ENCODE assay signal across 8 cellular contexts in the genomic region with DNA sequence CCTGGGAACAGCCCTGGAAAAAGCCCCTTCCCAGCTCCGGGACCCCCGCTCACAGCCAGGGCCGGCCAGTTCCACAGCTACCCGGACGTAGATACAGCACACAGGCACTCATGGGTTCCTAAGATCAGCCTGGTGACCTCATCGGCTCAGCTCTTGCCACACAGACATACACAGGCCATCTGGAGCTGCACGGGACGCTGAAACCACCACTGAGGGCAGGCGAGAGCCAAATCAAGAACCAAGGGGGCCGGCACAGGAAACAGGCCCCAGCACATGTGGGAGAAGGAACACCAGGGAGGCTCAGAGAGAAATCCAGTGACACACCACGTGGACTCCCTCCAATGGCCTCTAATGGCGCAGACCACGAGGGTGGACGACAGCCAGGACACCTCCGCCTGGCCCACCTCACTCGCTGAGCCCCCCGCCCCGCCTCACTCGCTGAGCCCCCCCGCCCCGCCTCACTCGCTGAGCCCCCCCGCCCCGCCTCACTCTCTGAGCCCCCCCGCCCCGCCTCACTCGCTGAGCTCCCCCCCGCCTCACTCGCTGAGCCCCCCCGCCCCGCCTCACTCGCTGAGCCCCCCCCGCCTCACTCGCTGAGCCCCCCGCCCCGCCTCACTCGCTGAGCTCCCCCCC.
DNase-seq lines count a peak whose midpoint lies in the region; ATAC-seq and TF ChIP-seq lines count a peak whose summit lies in the region.

No MANE protein-coding gene starts in this region.

- WGBS in mesodermal cell (ENCODE audit: insufficient coverage in 2 of 2), 2 experiments, result 52 to 56% methylated on average over 10 to 15 of the region's 37 CpGs
- WGBS in testis, 2 donors, result 72% methylated on average over 21 of the region's 37 CpGs; no CpG with 5 or more reads in 1 of the 2 donors

- TF ChIP-seq CTCF in brain microvascular endothelial cell (IDR thresholded peaks at IDR 0.05; ENCODE audit: low read depth, low read length, missing control alignments) (peak; percentile 62), testis (IDR thresholded peaks at IDR 0.05) (no peak)

- in situ Hi-C loops in brain microvascular endothelial cell (cut with HindIII; ENCODE audit: low pct_ligation_motif_present, low sequenced_read_pairs), result no loop called here

- ATAC-seq in GM18867 (IDR thresholded peaks at IDR 0.05; ENCODE audit: unreplicated experiment) (peak; percentile 65), GM21737 (IDR thresholded peaks at IDR 0.05; ENCODE audit: unreplicated experiment) (no peak)

- H3K9me3 ChIP-seq in mesodermal cell (ENCODE audit: control insufficient read depth, low read length) (no peaks in the 10 kb centered on the region), testis (no peaks in the 10 kb centered on the region)

- no peak for TF ChIP-seq POLR2A in testis (IDR thresholded peaks at IDR 0.05)

- peak; percentile 34 for DNase-seq in NCI-H1694 treated with DMSO at 0.1 percent for 48 hours (lab: John Stamatoyannopoulos, UW)
- peak; percentile 83 for DNase-seq in brain microvascular endothelial cell
- DNase-seq in testis, result no peak
- no peak for DNase-seq in activated effector memory CD4-positive, alpha-beta T cell treated with Interleukin-2 at 50 U/mL for 16 hours
- DNase-seq in RKO (ENCODE audit: low spot score), result no peak

- intact Hi-C loops in testis (cut with DNase I; ENCODE audit: low total_unique reads), result no loop called here

- H3K36me3 ChIP-seq in brain microvascular endothelial cell (replicated peaks), result peaks cover 31% of the 10 kb centered on the region
- peaks cover 55% of the 10 kb centered on the region for H3K36me3 ChIP-seq in mesodermal cell (ENCODE audit: control insufficient read depth, insufficient read depth, low read length)
- H3K36me3 ChIP-seq in testis (ENCODE audit: low read depth, missing control alignments), result no peaks in the 10 kb centered on the region

- H3K27ac ChIP-seq in brain microvascular endothelial cell, result peak overlapping the region; percentile 41
- H3K27ac ChIP-seq in mesodermal cell (ENCODE audit: low read depth, low read length, severe bottlenecking), result peak overlapping the region; percentile 83
- no peak overlapping the region for H3K27ac ChIP-seq in testis

- H3K27me3 ChIP-seq in brain microvascular endothelial cell (replicated peaks) (no peaks in the 10 kb centered on the region), testis (no peaks in the 10 kb centered on the region)

- H3K4me1 ChIP-seq in mesodermal cell (ENCODE audit: control insufficient read depth, insufficient read depth, low read length, poor library complexity, severe bottlenecking) (peaks cover 19% of the 10 kb centered on the region), testis (no peaks in the 10 kb centered on the region)

- H3K4me3 ChIP-seq in brain microvascular endothelial cell (ENCODE audit: low read depth, low read length) (no peak overlapping the region), mesodermal cell (ENCODE audit: extremely low read depth, insufficient read depth, low read length, poor library complexity, severe bottlenecking) (no peak overlapping the region), testis (no peak overlapping the region)

Comparison
In these comparisons a context has a peak if more than half of its experiments do, and no peak if none do; other contexts are left out.
1. DNase-seq: peak in NCI-H1694 treated with DMSO at 0.1 percent for 48 hours (single experiment) and brain microvascular endothelial cell (single experiment); none in testis (single experiment), activated effector memory CD4-positive, alpha-beta T cell treated with Interleukin-2 at 50 U/mL for 16 hours (single experiment) and RKO (single experiment).
2. H3K27ac ChIP-seq: peak in brain microvascular endothelial cell (single experiment) and mesodermal cell (single experiment); none in testis (0 of 2).